Comparison of ENCODE assay signal across 23 cellular contexts in genomic region chr6:169173532-169174268, GRCh38.
DNase-seq lines count a peak whose midpoint lies in the region; ATAC-seq, FAIRE-seq and TF ChIP-seq lines count a peak whose summit lies in the region.
"Had no signal": no experiment of that assay in that cellular context is flagged by ENCODE, and none has a peak within 500 bp of the region (broad histone marks: within the 10 kb centered on the region; RNA-seq: fewer than 3 reads in every experiment).

No MANE protein-coding gene starts in this region.

- TF ChIP-seq CTCF in astrocyte (IDR thresholded peaks at IDR 0.05; ENCODE audit: insufficient read depth, low read depth, low read length) (no peak), vagina (IDR thresholded peaks at IDR 0.05) (no peak)

- intact Hi-C loops in vagina (cut with DNase I) (no loop called here), left cardiac atrium (cut with DNase I) (no loop called here)

- H2AFZ ChIP-seq in astrocyte (ENCODE audit: low read depth, low read length), result no peak overlapping the region

- H4K20me1 ChIP-seq in astrocyte (ENCODE audit: insufficient read depth, low read length), result no peaks in the 10 kb centered on the region

- peak; percentile 40 for DNase-seq in activated CD8-positive, alpha-beta memory T cell treated with anti-CD3 and anti-CD28 coated beads for 24 hours
- no peak for DNase-seq in activated CD8-positive, alpha-beta memory T cell treated with anti-CD3 and anti-CD28 coated beads, Interleukin-2, amount 50 U/mL, for 48 hours
- DNase-seq in astrocyte (ENCODE audit: low read depth), result peak; percentile 62
- DNase-seq in kidney tubule cell (ENCODE audit: low spot score), result peak; percentile 49
- DNase-seq in vagina (ENCODE audit: extremely low spot score in 2 of 2), result peak; percentile 83 to 85
- DNase-seq in erythroblast (lab: John Stamatoyannopoulos, UW), result no peak
- no peak for DNase-seq in left cardiac atrium
- DNase-seq: activated CD4-positive, alpha-beta memory T cell treated with anti-CD3 and anti-CD28 coated beads for 36 hours; activated T-cell treated with anti-CD3 and anti-CD28 coated beads, Interleukin-2, amount 50 U/mL, for 48 hours; Calu3; central memory CD4-positive, alpha-beta T cell; effector memory CD4-positive, alpha-beta T cell; NCI-H1105 treated with DMSO at 0.1 percent for 48 hours; NCI-H2171; NCI-H82; sigmoid colon; SW 1271; testis had no signal

- H3K27me3 Mint-ChIP-seq in astrocyte (ENCODE audit: low read depth, unreplicated experiment), result no peaks in the 10 kb centered on the region

- H3K9me3 Mint-ChIP-seq in astrocyte (ENCODE audit: unreplicated experiment), result peaks cover 1% of the 10 kb centered on the region
- H3K9me3 Mint-ChIP-seq: activated CD4-positive, alpha-beta memory T cell treated with anti-CD3 and anti-CD28 coated beads for 36 hours had no signal

- peak overlapping the region; percentile 38 for H3K9ac ChIP-seq in astrocyte (ENCODE audit: low read length)

- H3K27me3 ChIP-seq in astrocyte (ENCODE audit: insufficient read depth, low read length), result no peaks in the 10 kb centered on the region
- no peaks in the 10 kb centered on the region for H3K27me3 ChIP-seq in vagina
- H3K27me3 ChIP-seq: sigmoid colon, testis had no signal

- H3K79me2 ChIP-seq in astrocyte (ENCODE audit: insufficient read depth, low read length), result no peaks in the 10 kb centered on the region

- H3K36me3 ChIP-seq in astrocyte (ENCODE audit: insufficient read depth, low read length) (no peaks in the 10 kb centered on the region), vagina (no peaks in the 10 kb centered on the region)
- H3K36me3 ChIP-seq: sigmoid colon had no signal

- H3K27ac Mint-ChIP-seq in astrocyte (ENCODE audit: unreplicated experiment), result peak overlapping the region; percentile 72
- H3K27ac Mint-ChIP-seq: activated CD4-positive, alpha-beta memory T cell treated with anti-CD3 and anti-CD28 coated beads for 36 hours had no signal

- H3K4me1 Mint-ChIP-seq in astrocyte (ENCODE audit: low read depth, unreplicated experiment), result peaks cover 18% of the 10 kb centered on the region

- TF ChIP-seq POLR2A in vagina (IDR thresholded peaks at IDR 0.05) (no peak), erythroblast (IDR thresholded peaks at IDR 0.05; ENCODE audit: low read length) (no peak)

- no peak for ATAC-seq in left cardiac atrium
- no peak for ATAC-seq in HG02571 (IDR thresholded peaks at IDR 0.05; ENCODE audit: unreplicated experiment)
- ATAC-seq: left lobe of liver had no signal

- no peak overlapping the region for H3K4me3 Mint-ChIP-seq in astrocyte (ENCODE audit: unreplicated experiment)
- H3K4me3 Mint-ChIP-seq: activated CD4-positive, alpha-beta memory T cell treated with anti-CD3 and anti-CD28 coated beads for 36 hours had no signal

- H3K9me3 ChIP-seq in astrocyte (ENCODE audit: insufficient read depth, low read depth, low read length), result no peaks in the 10 kb centered on the region
- no peaks in the 10 kb centered on the region for H3K9me3 ChIP-seq in vagina
- H3K9me3 ChIP-seq: sigmoid colon, testis had no signal

- H3K4me3 ChIP-seq in astrocyte (ENCODE audit: insufficient read depth, low read depth, low read length), result no peak overlapping the region
- H3K4me3 ChIP-seq in vagina, result no peak overlapping the region
- H3K4me3 ChIP-seq: sigmoid colon had no signal

- H3K36me3 Mint-ChIP-seq in astrocyte (ENCODE audit: low read depth, unreplicated experiment), result peaks cover 5% of the 10 kb centered on the region
- H3K36me3 Mint-ChIP-seq: activated CD4-positive, alpha-beta memory T cell treated with anti-CD3 and anti-CD28 coated beads for 36 hours had no signal

- FAIRE-seq in astrocyte (lab: Jason Lieb, UNC), result no peak
- FAIRE-seq: GM12892, RCC 7860 had no signal

- peak overlapping the region; percentile 4 for H3K4me2 ChIP-seq in astrocyte (ENCODE audit: low read length)

- H3K27ac ChIP-seq in astrocyte (ENCODE audit: low read depth, low read length), result peak overlapping the region; percentile 84
- peak overlapping the region; percentile 84 for H3K27ac ChIP-seq in vagina
- H3K27ac ChIP-seq: 22Rv1, testis had no signal

- H3K4me1 ChIP-seq in astrocyte (ENCODE audit: insufficient read depth, low read length) (peaks cover 23% of the 10 kb centered on the region), vagina (peaks cover 14% of the 10 kb centered on the region)

Comparison
In these comparisons a context has a peak if more than half of its experiments do, and no peak if none do; other contexts are left out.
1. DNase-seq: peak in activated CD8-positive, alpha-beta memory T cell treated with anti-CD3 and anti-CD28 coated beads for 24 hours (single experiment), astrocyte (single experiment), kidney tubule cell (single experiment) and vagina (2 of 2); none in activated CD8-positive, alpha-beta memory T cell treated with anti-CD3 and anti-CD28 coated beads, Interleukin-2, amount 50 U/mL, for 48 hours (single experiment), erythroblast (0 of 2) and left cardiac atrium (single experiment).